ENCODE assay signal across 8 cellular contexts in genomic region chr22:40347300-40347699, GRCh38. TPM values are rescaled to one million over a fixed set of nuclear protein-coding genes. Genes with fewer than 3 reads are reported as not detected.
DNase-seq lines count a peak whose midpoint lies in the region; ATAC-seq and TF ChIP-seq lines count a peak whose summit lies in the region.

No MANE protein-coding gene starts in this region.

- CTCF ChIA-PET in activated CD4-positive, alpha-beta T cell treated with anti-CD3 and anti-CD28 coated beads for 36 hours (lab: Charles Lee): interaction anchor here (0.7 to 3.8 kb wide), 41 partner anchors 11 to 813 kb away, joined by 3 to 21 read pairs (median 5); partner anchors contain the start of gene TNRC6B

- H3K27me3 ChIP-seq in ascending aorta (no peaks in the 10 kb centered on the region), liver (ENCODE audit: control insufficient read depth in 4 of 4, insufficient read depth in 4 of 4, low read length in 3 of 4) (no peaks in the 10 kb centered on the region), thoracic aorta (replicated peaks; ENCODE audit: insufficient read depth) (no peaks in the 10 kb centered on the region)

- TF ChIP-seq CTCF in ascending aorta (IDR thresholded peaks at IDR 0.05) (no peak), liver (IDR thresholded peaks at IDR 0.05; ENCODE audit: low read depth, low read length, missing input control) (no peak), thoracic aorta (IDR thresholded peaks at IDR 0.05) (no peak)

- peak overlapping the region; percentile 92 for H3K27ac Mint-ChIP-seq in activated CD4-positive, alpha-beta T cell treated with anti-CD3 and anti-CD28 coated beads for 36 hours

- no peak for TF ChIP-seq RAD21 in liver (IDR thresholded peaks at IDR 0.05)

- no peaks in the 10 kb centered on the region for H3K9me3 Mint-ChIP-seq in activated CD4-positive, alpha-beta T cell treated with anti-CD3 and anti-CD28 coated beads for 36 hours (ENCODE audit: low read depth)

- H3K36me3 ChIP-seq in ascending aorta (peaks cover 20 to 28% of the 10 kb centered on the region in 2 donors), liver (ENCODE audit: control insufficient read depth in 4 of 4, insufficient read depth in 3 of 4, low read depth in 1 of 4, low read length in 3 of 4) (peaks cover 11 to 18% (median 14%) of the 10 kb centered on the region in 4 donors), thoracic aorta (peaks cover 27% of the 10 kb centered on the region)

- no peak for DNase-seq in activated CD4-positive, alpha-beta T cell treated with anti-CD3 and anti-CD28 coated beads for 36 hours
- DNase-seq in activated CD4-positive, alpha-beta T cell treated with anti-CD3 and anti-CD28 coated beads, Interleukin-2, amount 50 U/mL, for 1 hour: no peak
- DNase-seq in ascending aorta (ENCODE audit: low spot score in 2 of 2) (no peak), thoracic aorta (ENCODE audit: low spot score) (no peak), putamen (ENCODE audit: low spot score) (no peak), NCI-H345 (lab: John Stamatoyannopoulos, UW) (no peak)

- H3K9me3 ChIP-seq in ascending aorta: no peaks in the 10 kb centered on the region
- no peaks in the 10 kb centered on the region for H3K9me3 ChIP-seq in liver (ENCODE audit: control insufficient read depth in 4 of 4, low read length in 3 of 4)
- no peaks in the 10 kb centered on the region for H3K9me3 ChIP-seq in thoracic aorta

- no peaks in the 10 kb centered on the region for H3K27me3 Mint-ChIP-seq in activated CD4-positive, alpha-beta T cell treated with anti-CD3 and anti-CD28 coated beads for 36 hours

- 20% methylated on average over 10 of the region's 10 CpGs for WGBS in liver

- ATAC-seq in activated CD4-positive, alpha-beta T cell treated with anti-CD3 and anti-CD28 coated beads for 36 hours: no peak
- no peak for ATAC-seq in thoracic aorta (ENCODE audit: insufficient number of reproducible peaks, low FRiP score, low read depth)
- ATAC-seq in GM18867 (IDR thresholded peaks at IDR 0.05; ENCODE audit: unreplicated experiment): no peak

- intact Hi-C loops in activated CD4-positive, alpha-beta T cell treated with anti-CD3 and anti-CD28 coated beads for 36 hours (cut with DNase I, micrococcal nuclease): loop anchor here (2.0 to 10.0 kb wide), 11 partner anchors 56 to 1640 kb away; partner anchors contain the start of genes GTPBP1 (in 1 of the 2) and RPS19BP1 (in 1 of the 2)
- intact Hi-C loops in ascending aorta (cut with DNase I): loop anchor here (5.0 kb wide), 3 partner anchors 70 to 815 kb away; partner anchors contain the start of genes RPS19BP1 and TNRC6B

- POLR2A ChIA-PET in activated CD4-positive, alpha-beta T cell treated with anti-CD3 and anti-CD28 coated beads for 36 hours (lab: Charles Lee): interaction anchor here (0.5 to 4.1 kb wide), 4 partner anchors 170 to 629 kb away, joined by 3 to 29 read pairs (median 6); partner anchors contain the start of gene TNRC6B

- peak overlapping the region; percentile 66 to 90 for H3K27ac ChIP-seq in ascending aorta
- peak overlapping the region in 1 of 2 donors; percentile 76 for H3K27ac ChIP-seq in liver (ENCODE audit: low read depth in 1 of 2, low read length in 2 of 2)
- H3K27ac ChIP-seq in thoracic aorta: peak overlapping the region; percentile 72 to 81

- peak overlapping the region; percentile 86 for H3K4me3 Mint-ChIP-seq in activated CD4-positive, alpha-beta T cell treated with anti-CD3 and anti-CD28 coated beads for 36 hours

- peaks cover 9 to 19% of the 10 kb centered on the region in 2 donors for H3K4me1 ChIP-seq in ascending aorta
- H3K4me1 ChIP-seq in liver (ENCODE audit: control insufficient read depth in 4 of 4, insufficient read depth in 4 of 4, low read length in 3 of 4): peaks cover 0 to 20% (median 16%) of the 10 kb centered on the region in 4 donors
- H3K4me1 ChIP-seq in thoracic aorta (ENCODE audit: control insufficient read depth in 1 of 2, low read depth in 2 of 2): peaks cover 12 to 30% of the 10 kb centered on the region in 2 donors

- peak overlapping the region; percentile 57 to 75 for H3K9ac ChIP-seq in liver (ENCODE audit: low read depth in 1 of 2, low read length in 2 of 2)

- peaks cover 38% of the 10 kb centered on the region for H3K36me3 Mint-ChIP-seq in activated CD4-positive, alpha-beta T cell treated with anti-CD3 and anti-CD28 coated beads for 36 hours (ENCODE audit: low read depth)

- H3K4me3 ChIP-seq in ascending aorta (peak overlapping the region; percentile 66 to 93), liver (ENCODE audit: low read depth in 1 of 3, low read length in 3 of 3) (peak overlapping the region; percentile 79 to 95 (median 79)), thoracic aorta (peak overlapping the region; percentile 75)

- peaks cover 37% of the 10 kb centered on the region for H3K4me1 Mint-ChIP-seq in activated CD4-positive, alpha-beta T cell treated with anti-CD3 and anti-CD28 coated beads for 36 hours

TF ChIP-seq in liver, 16 proteins besides CTCF, POLR2A, EP300 and RAD21:
- TF ChIP-seq TAF1 (conservative IDR thresholded peaks at IDR 0.05) (no peak), SP1 (IDR thresholded peaks at IDR 0.05) (no peak), ATF3 (IDR thresholded peaks at IDR 0.05) (no peak), HNF4G (IDR thresholded peaks at IDR 0.05) (no peak)
TF ChIP-seq in liver: peak in this region for 0.

RNA-seq across cellular contexts. Expression of gene ADSL, which starts 1.0 kb away (rescaled TPM):
- 100 to 1,000 TPM; 125 to 172 TPM for total RNA-seq in activated CD4-positive, alpha-beta T cell treated with anti-CD3 and anti-CD28 coated beads for 36 hours
- 31.3 TPM for total RNA-seq in ascending aorta
- 10 to 100 TPM; 52.5 to 54.5 TPM for total RNA-seq in liver
- 10 to 100 TPM; 19.4 to 27.1 TPM for polyA plus RNA-seq in liver
- total RNA-seq in thoracic aorta: 10 to 100 TPM; 56.6 to 68.8 TPM

RNA-seq across cellular contexts. Expression of gene SGSM3, which starts 23.1 kb away (rescaled TPM):
- total RNA-seq in activated CD4-positive, alpha-beta T cell treated with anti-CD3 and anti-CD28 coated beads for 36 hours: 10 to 100 TPM; 52.7 to 53.4 TPM
- 101 TPM for total RNA-seq in ascending aorta
- 10 to 100 TPM; 14.9 to 32.9 TPM for total RNA-seq in liver
- polyA plus RNA-seq in liver: 10 to 100 TPM; 21.1 to 29.4 TPM
- total RNA-seq in thoracic aorta: 10 to 100 TPM; 56.9 to 63.2 TPM
